ENCODE assay signal across 15 cellular contexts in genomic region chr9:24793711-24794110, GRCh38.
DNase-seq lines count a peak whose midpoint lies in the region; ATAC-seq and TF ChIP-seq lines count a peak whose summit lies in the region.
"Had no signal": no experiment of that assay in that cellular context is flagged by ENCODE, and none has a peak within 500 bp of the region (broad histone marks: within the 10 kb centered on the region; RNA-seq: fewer than 3 reads in every experiment).

No MANE protein-coding gene starts in this region.

- no peak overlapping the region for H3K4me3 Mint-ChIP-seq in CD4-positive, alpha-beta memory T cell
- H3K4me3 Mint-ChIP-seq: CD14-positive monocyte; CD8-positive, alpha-beta T cell; GM23338 had no signal

- H3K9me3 ChIP-seq in PC-3 (ENCODE audit: low read length) = no peaks in the 10 kb centered on the region
- H3K9me3 ChIP-seq in BE2C = no peaks in the 10 kb centered on the region
- H3K9me3 ChIP-seq in CD4-positive, alpha-beta memory T cell (ENCODE audit: control insufficient read depth in 1 of 2, low read length in 2 of 2) = peaks cover 0 to 3% of the 10 kb centered on the region in 2 donors
- H3K9me3 ChIP-seq: BLaER1 had no signal

- H3K27me3 Mint-ChIP-seq in CD4-positive, alpha-beta memory T cell = no peaks in the 10 kb centered on the region

- CTCF ChIA-PET in PC-3 (lab: Charles Lee) = no interaction called here
- CTCF ChIA-PET in CD4-positive, alpha-beta memory T cell (lab: Charles Lee; ENCODE audit: partially characterized antibody) = no interaction called here

- no peak overlapping the region for H3K27ac Mint-ChIP-seq in CD4-positive, alpha-beta memory T cell
- H3K27ac Mint-ChIP-seq: CD14-positive monocyte; CD8-positive, alpha-beta T cell; GM23338 had no signal

- no peak overlapping the region for H2AFZ ChIP-seq in PC-3 (ENCODE audit: low read length)
- H2AFZ ChIP-seq: GM23338 had no signal

- 0 out of 2 replicates have a peak overlapping the region, but pooled peaks have one; percentile 34 for H3K4me2 ChIP-seq in PC-3 (ENCODE audit: low read length)
- H3K4me2 ChIP-seq: BLaER1, GM23338 had no signal

- H3K36me3 ChIP-seq in PC-3 (ENCODE audit: low read depth, low read length) (no peaks in the 10 kb centered on the region), BE2C (no peaks in the 10 kb centered on the region)
- H3K36me3 ChIP-seq in CD4-positive, alpha-beta memory T cell (ENCODE audit: insufficient read depth, low read length) = no peaks in the 10 kb centered on the region
- H3K36me3 ChIP-seq: BLaER1 had no signal

- TF ChIP-seq CTCF in PC-3 (conservative IDR thresholded peaks at IDR 0.05; ENCODE audit: low read depth, low read length) (no peak), BE2C (IDR thresholded peaks at IDR 0.05; ENCODE audit: low read depth, low read length) (no peak)

- H3F3A ChIP-seq in PC-3 (ENCODE audit: low read length, unreplicated experiment) = no peaks in the 10 kb centered on the region

- H3K9ac ChIP-seq in PC-3 (ENCODE audit: low read length) = no peak overlapping the region
- H3K9ac ChIP-seq: BLaER1 had no signal

- H3K9me3 Mint-ChIP-seq in CD4-positive, alpha-beta memory T cell = peaks cover 7 to 48% (median 28%) of the 10 kb centered on the region in 8 donors
- H3K9me3 Mint-ChIP-seq: GM23338 had no signal

- DNase-seq in PC-3 (peak; percentile 54), fibroblast of gingiva (ENCODE audit: low read depth) (peak; percentile 1), fibroblast of the conjunctiva (ENCODE audit: low read depth) (peak; percentile 29), BE2C (no peak), dermis blood vessel endothelial cell (no peak)
- DNase-seq in CD4-positive, alpha-beta memory T cell = no peak
- DNase-seq: AML-193; Calu3; CD8-positive, alpha-beta T cell; DMS79 treated with DMSO at 0.1 percent for 48 hours; GF-D8; HCEC 1CT had no signal

- H3K9me2 ChIP-seq in PC-3 (replicated peaks; ENCODE audit: low read length) = no peaks in the 10 kb centered on the region

- BruUV-seq in PC-3 (replicated peaks; lab: Mats Ljungman, UMichigan) = no TSS peak

- no peaks in the 10 kb centered on the region for H3K79me2 ChIP-seq in PC-3 (ENCODE audit: low read length)

- no peaks in the 10 kb centered on the region for H3K4me1 Mint-ChIP-seq in CD4-positive, alpha-beta memory T cell
- H3K4me1 Mint-ChIP-seq: CD14-positive monocyte, GM23338 had no signal

- no peaks in the 10 kb centered on the region for H4K20me1 ChIP-seq in PC-3 (ENCODE audit: low read length)
- H4K20me1 ChIP-seq: BLaER1 had no signal

- peak; percentile 93 for ATAC-seq in PC-3
- ATAC-seq: CD8-positive, alpha-beta T cell; GM23338 had no signal

- H3K4me1 ChIP-seq in PC-3 (ENCODE audit: insufficient read depth, low read length) (peaks cover 5% of the 10 kb centered on the region; the same call in 1 of the 2 replicates), BE2C (no peaks in the 10 kb centered on the region)
- H3K4me1 ChIP-seq in CD4-positive, alpha-beta memory T cell (ENCODE audit: insufficient read depth, low read length) = no peaks in the 10 kb centered on the region
- H3K4me1 ChIP-seq: BLaER1 had no signal

- H3K27me3 ChIP-seq in PC-3 (ENCODE audit: low read length) = no peaks in the 10 kb centered on the region
- no peaks in the 10 kb centered on the region for H3K27me3 ChIP-seq in BE2C
- no peaks in the 10 kb centered on the region for H3K27me3 ChIP-seq in CD4-positive, alpha-beta memory T cell (ENCODE audit: insufficient read depth, low read length)
- H3K27me3 ChIP-seq: BLaER1 had no signal

- intact Hi-C loops in PC-3 (cut with micrococcal nuclease) = loop anchor here (1.0 to 10.0 kb wide), 3 partner anchors 86 to 379 kb away; no protein-coding TSS in a partner anchor
- intact Hi-C loops in CD4-positive, alpha-beta memory T cell (cut with micrococcal nuclease) = no loop called here

- peak overlapping the region; percentile 49; the same call in 1 of the 2 replicates for H3K27ac ChIP-seq in PC-3 (ENCODE audit: low read length)
- no peak overlapping the region for H3K27ac ChIP-seq in CD4-positive, alpha-beta memory T cell (ENCODE audit: low read depth, low read length)
- H3K27ac ChIP-seq: BLaER1 had no signal

- POLR2A ChIA-PET in PC-3 (lab: Charles Lee; ENCODE audit: unreplicated experiment) = no interaction called here
- POLR2A ChIA-PET in CD4-positive, alpha-beta memory T cell (lab: Charles Lee; ENCODE audit: partially characterized antibody) = no interaction called here

- H3K36me3 Mint-ChIP-seq in CD4-positive, alpha-beta memory T cell = no peaks in the 10 kb centered on the region
- H3K36me3 Mint-ChIP-seq: CD14-positive monocyte; CD8-positive, alpha-beta T cell had no signal

- no peak overlapping the region for H3K4me3 ChIP-seq in PC-3 (ENCODE audit: low read length)
- H3K4me3 ChIP-seq in BE2C (ENCODE audit: low read depth, low read length) = no peak overlapping the region
- no peak overlapping the region for H3K4me3 ChIP-seq in CD4-positive, alpha-beta memory T cell (ENCODE audit: low read length in 2 of 2)
- H3K4me3 ChIP-seq: BLaER1, GM23338 had no signal

Comparison
In these comparisons a context has a peak if more than half of its experiments do, and no peak if none do; other contexts are left out.
1. DNase-seq: peak in PC-3 (single experiment), fibroblast of gingiva (single experiment) and fibroblast of the conjunctiva (single experiment); none in BE2C (single experiment), dermis blood vessel endothelial cell (single experiment) and CD4-positive, alpha-beta memory T cell (0 of 5).